Comparison of ENCODE assay signal across 12 cellular contexts in genomic region chr11:43988040-43988793, GRCh38. TPM values are rescaled to one million over a fixed set of nuclear protein-coding genes. Genes with fewer than 3 reads are reported as not detected.
A peak's percentile ranks its signal among the peaks of the same experiment; 100 is the strongest.
DNase-seq lines count a peak whose midpoint lies in the region; ATAC-seq, FAIRE-seq and TF ChIP-seq lines count a peak whose summit lies in the region.
"Had no signal": no experiment of that assay in that cellular context is flagged by ENCODE, and none has a peak within 500 bp of the region (broad histone marks: within the 10 kb centered on the region; RNA-seq: fewer than 3 reads in every experiment).

No MANE protein-coding gene starts in this region.

- no peak overlapping the region for H3K4me3 ChIP-seq in HCT116 (replicated peaks in 1 of 2; ENCODE audit: low read depth in 1 of 2, low read length in 2 of 2)
- H3K4me3 ChIP-seq in astrocyte (ENCODE audit: insufficient read depth, low read depth, low read length): peak overlapping the region; percentile 24
- peak overlapping the region in 1 of 5 donors; percentile 27 for H3K4me3 ChIP-seq in subcutaneous abdominal adipose tissue (ENCODE audit: low read depth in 1 of 5, low read length in 5 of 5)
- no peak overlapping the region for H3K4me3 ChIP-seq in prostate gland

- TF ChIP-seq CTCF in HCT116 (IDR thresholded peaks at IDR 0.05 in 2 of 3, conservative IDR thresholded peaks at IDR 0.05 in 1 of 3; ENCODE audit: borderline replicate concordance in 1 of 3, insufficient read depth in 1 of 3, low read depth in 2 of 3, low read length in 2 of 3) (peak; percentile 10 to 59 (median 55); a peak in 5 of 6 replicates), astrocyte (IDR thresholded peaks at IDR 0.05; ENCODE audit: insufficient read depth, low read depth, low read length) (peak; percentile 35), prostate gland (IDR thresholded peaks at IDR 0.05) (no peak)

- POLR2A ChIA-PET in HCT116 (lab: Charles Lee): no interaction called here

- no peaks in the 10 kb centered on the region for H3K36me3 ChIP-seq in HCT116 (ENCODE audit: control insufficient read depth in 1 of 2, insufficient read depth in 2 of 2, low read length in 2 of 2)
- H3K36me3 ChIP-seq in astrocyte (ENCODE audit: insufficient read depth, low read length): no peaks in the 10 kb centered on the region
- no peaks in the 10 kb centered on the region for H3K36me3 ChIP-seq in subcutaneous abdominal adipose tissue (ENCODE audit: control insufficient read depth in 5 of 5, insufficient read depth in 5 of 5, low read length in 5 of 5)
- H3K36me3 ChIP-seq in prostate gland: no peaks in the 10 kb centered on the region

- CTCF ChIA-PET in HCT116 (lab: Charles Lee): interaction anchor here (0.7 to 1.2 kb wide), 2 partner anchors 8 to 25 kb away, joined by 3 read pairs; no protein-coding TSS in a partner anchor

- H3K27me3 ChIP-seq in HCT116 (ENCODE audit: insufficient read depth, low read length) (no peaks in the 10 kb centered on the region), astrocyte (ENCODE audit: insufficient read depth, low read length) (no peaks in the 10 kb centered on the region), subcutaneous abdominal adipose tissue (ENCODE audit: control insufficient read depth in 5 of 5, insufficient read depth in 4 of 5, low read length in 5 of 5) (peaks cover 0 to 15% (median 0%) of the 10 kb centered on the region in 5 donors), prostate gland (replicated peaks; ENCODE audit: insufficient read depth) (no peaks in the 10 kb centered on the region)

- no peaks in the 10 kb centered on the region for H3K9me2 ChIP-seq in HCT116 (ENCODE audit: insufficient read depth)

- WGBS in prostate gland: 69% methylated on average over 13 of the region's 13 CpGs

- 0 out of 2 replicates have a peak, but pooled peaks have one; percentile 19 for TF ChIP-seq RAD21 in HCT116 (IDR thresholded peaks at IDR 0.05; ENCODE audit: low read depth)

- no peak overlapping the region for H2AFZ ChIP-seq in HCT116 (ENCODE audit: low read depth, low read length, poor library complexity, severe bottlenecking)
- H2AFZ ChIP-seq in astrocyte (ENCODE audit: low read depth, low read length): no peak overlapping the region

- intact Hi-C loops in HCT116 (cut with micrococcal nuclease): loop anchor here (2.0 kb wide), 1 partner anchor 47 kb away; no protein-coding TSS in a partner anchor
- intact Hi-C loops in prostate gland (cut with DNase I): loop anchor here (5.0 kb wide), 1 partner anchor 49 kb away; no protein-coding TSS in a partner anchor

- no peak for DNase-seq in HCT116 (ENCODE audit: low read depth, low spot score)
- peak; percentile 66 for DNase-seq in astrocyte (ENCODE audit: low read depth)
- DNase-seq in left kidney (ENCODE audit: low read depth, low spot score): peak; percentile 58
- no peak for DNase-seq in prostate gland (ENCODE audit: low spot score)
- DNase-seq in activated CD4-positive, alpha-beta T cell treated with anti-CD3 and anti-CD28 coated beads for 1 hour: no peak
- no peak for DNase-seq in stimulated activated naive B cell treated with anti-CD40 and anti-IgM and Interleukin-4, amounts not matched to agents 10 μg/mL and 1 μg/mL and 100 μg/mL, for 72 hours
- DNase-seq in NCI-H1417 (lab: John Stamatoyannopoulos, UW): no peak
- DNase-seq: activated CD4-positive, CD25-positive, alpha-beta regulatory T cell treated with anti-CD3 and anti-CD28 coated beads, Interleukin-2, amount 50 U/mL, for 72 hours; NK-92 treated with Interleukin-12 subunit alpha and Interleukin-12 subunit beta, amount 100 ng/mL, for 24 hours; stimulated activated naive CD8-positive, alpha-beta T cell treated with anti-CD3 and anti-CD28 coated beads, Interleukin-15, amount 100 ng/mL, for 72 hours had no signal

- TF ChIP-seq POLR2A in HCT116 (IDR thresholded peaks at IDR 0.05; ENCODE audit: borderline replicate concordance, extremely low read depth, insufficient read depth, insufficient read length) (no peak), prostate gland (IDR thresholded peaks at IDR 0.05) (no peak)

- peaks cover 0 to 2% of the 10 kb centered on the region in 2 experiments; a peak in 1 of 4 replicates for H3K4me1 ChIP-seq in HCT116 (ENCODE audit: control insufficient read depth in 1 of 2, insufficient read depth in 2 of 2, low read length in 2 of 2)
- peaks cover 32% of the 10 kb centered on the region for H3K4me1 ChIP-seq in astrocyte (ENCODE audit: insufficient read depth, low read length)
- peaks cover 22 to 69% (median 52%) of the 10 kb centered on the region in 5 donors for H3K4me1 ChIP-seq in subcutaneous abdominal adipose tissue (ENCODE audit: control insufficient read depth in 5 of 5, insufficient read depth in 5 of 5, low read length in 5 of 5)
- no peaks in the 10 kb centered on the region for H3K4me1 ChIP-seq in prostate gland (replicated peaks)

- peaks cover 9% of the 10 kb centered on the region for H3K27me3 Mint-ChIP-seq in astrocyte (ENCODE audit: low read depth, unreplicated experiment)
- H3K27me3 Mint-ChIP-seq in stimulated activated naive B cell treated with anti-CD40 and anti-IgM and Interleukin-4, amounts not matched to agents 10 μg/mL and 1 μg/mL and 100 μg/mL, for 72 hours: peaks cover 15 to 24% of the 10 kb centered on the region in 2 donors

- H3K4me3 Mint-ChIP-seq in astrocyte (ENCODE audit: unreplicated experiment): peak overlapping the region; percentile 67
- H3K4me3 Mint-ChIP-seq in stimulated activated naive B cell treated with anti-CD40 and anti-IgM and Interleukin-4, amounts not matched to agents 10 μg/mL and 1 μg/mL and 100 μg/mL, for 72 hours: no peak overlapping the region
- H3K4me3 Mint-ChIP-seq: stimulated activated naive CD8-positive, alpha-beta T cell treated with anti-CD3 and anti-CD28 coated beads, Interleukin-15, amount 100 ng/mL, for 72 hours had no signal

- BruUV-seq in HCT116 (replicated peaks; lab: Mats Ljungman, UMichigan): no TSS peak

- RAD21 ChIA-PET in HCT116 (lab: Charles Lee; ENCODE audit: low non-redundant PET in 1 of 2, low total read pairs in 2 of 2, uncharacterized antibody in 2 of 2, unreplicated experiment in 2 of 2): interaction anchor here in 1 of 2 experiments (0.7 kb wide), 1 partner anchor 30 kb away, joined by 3 read pairs; no protein-coding TSS in a partner anchor

- H3K27ac ChIP-seq in HCT116 (ENCODE audit: low read depth, low read length) (no peak overlapping the region), astrocyte (ENCODE audit: low read depth, low read length) (peak overlapping the region; percentile 94), subcutaneous abdominal adipose tissue (ENCODE audit: low read depth, low read length) (peak overlapping the region; percentile 77), prostate gland (no peak overlapping the region)

- H3K79me2 ChIP-seq in HCT116 (ENCODE audit: insufficient read depth, low read length): no peaks in the 10 kb centered on the region
- no peaks in the 10 kb centered on the region for H3K79me2 ChIP-seq in astrocyte (ENCODE audit: insufficient read depth, low read length)

- H3K27ac Mint-ChIP-seq in astrocyte (ENCODE audit: unreplicated experiment): peak overlapping the region; percentile 92
- no peak overlapping the region for H3K27ac Mint-ChIP-seq in stimulated activated naive B cell treated with anti-CD40 and anti-IgM and Interleukin-4, amounts not matched to agents 10 μg/mL and 1 μg/mL and 100 μg/mL, for 72 hours
- H3K27ac Mint-ChIP-seq: stimulated activated naive CD8-positive, alpha-beta T cell treated with anti-CD3 and anti-CD28 coated beads, Interleukin-15, amount 100 ng/mL, for 72 hours had no signal

- no peaks in the 10 kb centered on the region for H3K9me3 Mint-ChIP-seq in astrocyte (ENCODE audit: unreplicated experiment)
- H3K9me3 Mint-ChIP-seq in stimulated activated naive B cell treated with anti-CD40 and anti-IgM and Interleukin-4, amounts not matched to agents 10 μg/mL and 1 μg/mL and 100 μg/mL, for 72 hours: no peaks in the 10 kb centered on the region
- H3K9me3 Mint-ChIP-seq: stimulated activated naive CD8-positive, alpha-beta T cell treated with anti-CD3 and anti-CD28 coated beads, Interleukin-15, amount 100 ng/mL, for 72 hours had no signal

- H3K9ac ChIP-seq in HCT116 (ENCODE audit: low read length) (no peak overlapping the region), astrocyte (ENCODE audit: low read length) (peak overlapping the region; percentile 81), subcutaneous abdominal adipose tissue (ENCODE audit: low read length in 5 of 5) (peak overlapping the region in 4 of 5 donors; percentile 11 to 89 (median 48))

- H3K4me1 Mint-ChIP-seq in astrocyte (ENCODE audit: low read depth, unreplicated experiment): peaks cover 56% of the 10 kb centered on the region
- H3K4me1 Mint-ChIP-seq in stimulated activated naive B cell treated with anti-CD40 and anti-IgM and Interleukin-4, amounts not matched to agents 10 μg/mL and 1 μg/mL and 100 μg/mL, for 72 hours: no peaks in the 10 kb centered on the region
- H3K4me1 Mint-ChIP-seq: stimulated activated naive CD8-positive, alpha-beta T cell treated with anti-CD3 and anti-CD28 coated beads, Interleukin-15, amount 100 ng/mL, for 72 hours had no signal

- peak; percentile 49 for FAIRE-seq in astrocyte (lab: Jason Lieb, UNC)

- peak; percentile 83 for ATAC-seq in HCT116
- no peak for ATAC-seq in stimulated activated naive B cell treated with anti-CD40 and anti-IgM and Interleukin-4, amounts not matched to agents 10 μg/mL and 1 μg/mL and 100 μg/mL, for 72 hours (replicated peaks)
- ATAC-seq: stimulated activated naive CD8-positive, alpha-beta T cell treated with anti-CD3 and anti-CD28 coated beads, Interleukin-15, amount 100 ng/mL, for 72 hours had no signal

- no peak overlapping the region for H3K4me2 ChIP-seq in HCT116 (ENCODE audit: low read length)
- peak overlapping the region; percentile 81 for H3K4me2 ChIP-seq in astrocyte (ENCODE audit: low read length)

- H3K36me3 Mint-ChIP-seq in astrocyte (ENCODE audit: low read depth, unreplicated experiment): no peaks in the 10 kb centered on the region
- H3K36me3 Mint-ChIP-seq in stimulated activated naive B cell treated with anti-CD40 and anti-IgM and Interleukin-4, amounts not matched to agents 10 μg/mL and 1 μg/mL and 100 μg/mL, for 72 hours: no peaks in the 10 kb centered on the region

- H3K9me3 ChIP-seq in HCT116 (ENCODE audit: control insufficient read depth in 1 of 2, insufficient read depth in 1 of 2, low read depth in 1 of 2, low read length in 2 of 2): no peaks in the 10 kb centered on the region
- no peaks in the 10 kb centered on the region for H3K9me3 ChIP-seq in astrocyte (ENCODE audit: insufficient read depth, low read depth, low read length)
- no peaks in the 10 kb centered on the region for H3K9me3 ChIP-seq in subcutaneous abdominal adipose tissue (ENCODE audit: control insufficient read depth in 5 of 5, low read length in 5 of 5)
- H3K9me3 ChIP-seq in prostate gland: no peaks in the 10 kb centered on the region

- H4K20me1 ChIP-seq in HCT116 (ENCODE audit: insufficient read depth) (no peaks in the 10 kb centered on the region), astrocyte (ENCODE audit: insufficient read depth, low read length) (no peaks in the 10 kb centered on the region)

TF ChIP-seq in HCT116, 20 proteins besides CTCF, POLR2A, EP300 and RAD21 (continues in another document):
- no peak for TF ChIP-seq SRF (IDR thresholded peaks at IDR 0.05; ENCODE audit: low read depth)

RNA-seq across cellular contexts. Expression of gene C11orf96, which starts 45.8 kb away (rescaled TPM):
- 0.34 TPM for total RNA-seq in HCT116 (2021; ENCODE audit: unreplicated experiment)
- polyA plus RNA-seq in HCT116 (2012): not detected in 2 replicates
- total RNA-seq in astrocyte: 1.8 and 3.1 TPM in 2 replicates
- total RNA-seq in prostate gland: 100 to 1,000 TPM in 1 of 2 donors, 10 to 100 TPM in 1; 21.4 to 268 TPM

RNA-seq across cellular contexts. Expression of gene ACCSL, which starts 59.6 kb away (rescaled TPM):
- not detected for total RNA-seq in HCT116 (2021; ENCODE audit: unreplicated experiment)
- polyA plus RNA-seq in HCT116 (2012): 0.05 and 0.14 TPM in 2 replicates
- total RNA-seq in astrocyte: not detected in 2 replicates
- total RNA-seq in prostate gland: not detected
- polyA plus RNA-seq: adipose tissue had no signal

Comparison
In these comparisons a context has a peak if more than half of its experiments do, and no peak if none do; other contexts are left out.
1. DNase-seq: peak in astrocyte (single experiment) and left kidney (single experiment); none in HCT116 (single experiment), prostate gland (single experiment), activated CD4-positive, alpha-beta T cell treated with anti-CD3 and anti-CD28 coated beads for 1 hour (single experiment), stimulated activated naive B cell treated with anti-CD40 and anti-IgM and Interleukin-4, amounts not matched to agents 10 μg/mL and 1 μg/mL and 100 μg/mL, for 72 hours (single experiment) and NCI-H1417 (0 of 3).
2. H3K27ac ChIP-seq: peak in astrocyte (single experiment) and subcutaneous abdominal adipose tissue (single experiment); none in HCT116 (single experiment) and prostate gland (0 of 2).
3. CTCF ChIP-seq: peak in HCT116 (3 of 3) and astrocyte (single experiment); none in prostate gland (0 of 4).